Comparison of ENCODE assay signal across 23 cellular contexts in genomic region chr20:32553618-32554017, GRCh38. TPM values are rescaled to one million over a fixed set of nuclear protein-coding genes. Genes with fewer than 3 reads are reported as not detected.
A peak's percentile ranks its signal among the peaks of the same experiment; 100 is the strongest.
DNase-seq lines count a peak whose midpoint lies in the region; ATAC-seq, FAIRE-seq and TF ChIP-seq lines count a peak whose summit lies in the region.
"Had no signal": no experiment of that assay in that cellular context is flagged by ENCODE, and none has a peak within 500 bp of the region (broad histone marks: within the 10 kb centered on the region; RNA-seq: fewer than 3 reads in every experiment).

No MANE protein-coding gene starts in this region.

- TF ChIP-seq POLR2A in HepG2 (IDR thresholded peaks at IDR 0.05; ENCODE audit: insufficient read depth in 1 of 2, low read depth in 2 of 2, low read length in 2 of 2) (no peak), right lobe of liver (IDR thresholded peaks at IDR 0.05) (no peak)

- H3K4me3 ChIP-seq in HepG2 (replicated peaks in 1 of 3; ENCODE audit: insufficient read depth in 1 of 3, low read depth in 2 of 3, low read length in 3 of 3): no peak overlapping the region
- no peak overlapping the region for H3K4me3 ChIP-seq in right lobe of liver
- H3K4me3 ChIP-seq in naive thymus-derived CD4-positive, alpha-beta T cell (ENCODE audit: low read length): no peak overlapping the region
- no peak overlapping the region for H3K4me3 ChIP-seq in mucosa of descending colon
- H3K4me3 ChIP-seq: ovary, SK-N-MC, upper lobe of left lung had no signal

- no peak for DNase-seq in HepG2 (ENCODE audit: low spot score)
- no peak for DNase-seq in right lobe of liver
- no peak for DNase-seq in naive thymus-derived CD4-positive, alpha-beta T cell
- DNase-seq in superior temporal gyrus (ENCODE audit: extremely low spot score): no peak
- DNase-seq in mucosa of descending colon: no peak
- DNase-seq in NCI-H2196 treated with DMSO at 0.1 percent for 48 hours (lab: John Stamatoyannopoulos, UW; ENCODE audit: unreplicated experiment): no peak
- DNase-seq: amniotic stem cell, DMS 273 treated with DMSO at 0.1 percent for 48 hours, GOT3, HFFc6, left ventricle myocardium superior, NCI-H1436 treated with DMSO at 0.1 percent for 48 hours, NCI-H446 treated with DMSO at 0.1 percent for 48 hours, nephron progenitor cell, ovary, small intestine, upper lobe of left lung had no signal

- peaks cover 79% of the 10 kb centered on the region for H3K4me1 ChIP-seq in HepG2 (ENCODE audit: insufficient read depth, low read length)
- no peaks in the 10 kb centered on the region for H3K4me1 ChIP-seq in right lobe of liver
- H3K4me1 ChIP-seq in naive thymus-derived CD4-positive, alpha-beta T cell (ENCODE audit: control insufficient read depth in 2 of 2, insufficient read depth in 2 of 2, low read length in 2 of 2): peaks cover 0 to 21% of the 10 kb centered on the region in 2 donors
- H3K4me1 ChIP-seq in mucosa of descending colon (ENCODE audit: low read depth): no peaks in the 10 kb centered on the region
- H3K4me1 ChIP-seq: upper lobe of left lung had no signal

- H3K9me3 ChIP-seq in HepG2 (ENCODE audit: low read length) (no peaks in the 10 kb centered on the region), right lobe of liver (no peaks in the 10 kb centered on the region), mucosa of descending colon (no peaks in the 10 kb centered on the region)
- H3K9me3 ChIP-seq in naive thymus-derived CD4-positive, alpha-beta T cell (ENCODE audit: control insufficient read depth in 2 of 3, low read length in 3 of 3): no peaks in the 10 kb centered on the region
- H3K9me3 ChIP-seq: ovary, upper lobe of left lung had no signal

- H3K36me3 Mint-ChIP-seq in activated T-helper 17 cell treated with anti-CD3 and anti-CD28 coated beads, Interleukin-2, amount 50 U/mL, for 72 hours (ENCODE audit: low read depth): no peaks in the 10 kb centered on the region
- peaks cover 4 to 31% (median 14%) of the 10 kb centered on the region in 5 donors for H3K36me3 Mint-ChIP-seq in naive thymus-derived CD4-positive, alpha-beta T cell

- H3K4me3 Mint-ChIP-seq in activated T-helper 17 cell treated with anti-CD3 and anti-CD28 coated beads, Interleukin-2, amount 50 U/mL, for 72 hours: peak overlapping the region; percentile 68
- H3K4me3 Mint-ChIP-seq in naive thymus-derived CD4-positive, alpha-beta T cell: peak overlapping the region in 4 of 10 donors; percentile 34 to 75 (median 40)
- H3K4me3 Mint-ChIP-seq: HFFc6, mesothelial cell of epicardium, nephron progenitor cell had no signal

- H3K27me3 Mint-ChIP-seq in activated T-helper 17 cell treated with anti-CD3 and anti-CD28 coated beads, Interleukin-2, amount 50 U/mL, for 72 hours: no peaks in the 10 kb centered on the region
- H3K27me3 Mint-ChIP-seq in naive thymus-derived CD4-positive, alpha-beta T cell: no peaks in the 10 kb centered on the region

- no peak for FAIRE-seq in HepG2 (lab: Jason Lieb, UNC)
- FAIRE-seq: islet of Langerhans, small intestine had no signal

- intact Hi-C loops in HepG2 (cut with micrococcal nuclease; ENCODE audit: unreplicated experiment) (no loop called here), right lobe of liver (cut with DNase I) (no loop called here), mucosa of descending colon (cut with DNase I, micrococcal nuclease) (no loop called here)
- intact Hi-C loops in naive thymus-derived CD4-positive, alpha-beta T cell (cut with micrococcal nuclease): no loop called here

- TF ChIP-seq RAD21 in HepG2 (CRISPR knock-in tag; IDR thresholded peaks at IDR 0.05): no peak

- H3K4me2 ChIP-seq in HepG2 (ENCODE audit: low read depth, low read length): no peak overlapping the region

- H3K27me3 ChIP-seq in HepG2 (ENCODE audit: control insufficient read depth in 1 of 2, insufficient read depth in 2 of 2, low read length in 2 of 2) (no peaks in the 10 kb centered on the region), right lobe of liver (no peaks in the 10 kb centered on the region)
- no peaks in the 10 kb centered on the region for H3K27me3 ChIP-seq in naive thymus-derived CD4-positive, alpha-beta T cell (ENCODE audit: control insufficient read depth in 2 of 2, insufficient read depth in 2 of 2, low read length in 2 of 2)
- H3K27me3 ChIP-seq: ovary, upper lobe of left lung had no signal

- H3K9me3 Mint-ChIP-seq in activated T-helper 17 cell treated with anti-CD3 and anti-CD28 coated beads, Interleukin-2, amount 50 U/mL, for 72 hours: no peaks in the 10 kb centered on the region
- H3K9me3 Mint-ChIP-seq in naive thymus-derived CD4-positive, alpha-beta T cell: no peaks in the 10 kb centered on the region
- H3K9me3 Mint-ChIP-seq: HFFc6 had no signal

- no peaks in the 10 kb centered on the region for H4K20me1 ChIP-seq in HepG2 (ENCODE audit: insufficient read depth, low read length)

- WGBS in HepG2 (ENCODE audit: low lambda C conversion rate): 89% methylated on average over 4 of the region's 4 CpGs
- 80% methylated on average over 4 of the region's 4 CpGs for WGBS in right lobe of liver (ENCODE audit: insufficient coverage, low coverage, low lambda C conversion rate, missing lambda C conversion rate)

- TF ChIP-seq EP300 in HepG2 (IDR thresholded peaks at IDR 0.05; ENCODE audit: low read depth in 2 of 2, low read length in 2 of 2) (no peak), HepG2 (CRISPR knock-in tag; IDR thresholded peaks at IDR 0.05; ENCODE audit: borderline replicate concordance) (no peak)

- no TSS peak for BruUV-seq in HepG2 (replicated peaks; lab: Mats Ljungman, UMichigan)

- TF ChIP-seq CTCF in HepG2 (CRISPR knock-in tag; IDR thresholded peaks at IDR 0.05) (no peak), right lobe of liver (IDR thresholded peaks at IDR 0.05) (no peak), mucosa of descending colon (IDR thresholded peaks at IDR 0.05) (no peak)

- peak overlapping the region; percentile 4 for H3K27ac ChIP-seq in HepG2 (ENCODE audit: extremely low read length, insufficient read depth, low read length)
- H3K27ac ChIP-seq in right lobe of liver: no peak overlapping the region
- peak overlapping the region; percentile 46 for H3K27ac ChIP-seq in naive thymus-derived CD4-positive, alpha-beta T cell (ENCODE audit: low read depth, low read length)
- H3K27ac ChIP-seq: epithelial cell of prostate, ovary, RWPE1, SK-N-MC, upper lobe of left lung had no signal

- CTCF ChIA-PET in HepG2 (lab: Yijun Ruan, JAX; ENCODE audit: low intra/inter-chr PET ratio, low total read pairs): no interaction called here
- CTCF ChIA-PET in naive thymus-derived CD4-positive, alpha-beta T cell (lab: Charles Lee): interaction anchor here (0.6 kb wide), 2 partner anchors 12 to 44 kb away, joined by 3 to 4 read pairs; no protein-coding TSS in a partner anchor

- peaks cover 3% of the 10 kb centered on the region for H3K79me2 ChIP-seq in HepG2 (ENCODE audit: insufficient read depth, low read length)

- in situ Hi-C loops in HepG2 (cut with HindIII; ENCODE audit: extremely low pct_ligation_motif_present, low pct_unique_long_range_greater_than_20kb): no loop called here

- H3K36me3 ChIP-seq in HepG2 (replicated peaks in 1 of 2; ENCODE audit: control insufficient read depth in 1 of 2, insufficient read depth in 2 of 2, low read length in 2 of 2) (no peaks in the 10 kb centered on the region; a peak in 2 of 5 replicates), right lobe of liver (no peaks in the 10 kb centered on the region), mucosa of descending colon (ENCODE audit: low read depth) (no peaks in the 10 kb centered on the region)
- peaks cover 0 to 16% (median 0%) of the 10 kb centered on the region in 3 experiments for H3K36me3 ChIP-seq in naive thymus-derived CD4-positive, alpha-beta T cell (ENCODE audit: control insufficient read depth in 2 of 3, insufficient read depth in 3 of 3, low read length in 3 of 3)
- H3K36me3 ChIP-seq: ovary, upper lobe of left lung had no signal

- ATAC-seq in HepG2 (no peak), right lobe of liver (no peak), mucosa of descending colon (no peak)
- peak; percentile 71 for ATAC-seq in activated T-helper 17 cell treated with anti-CD3 and anti-CD28 coated beads, Interleukin-2, amount 50 U/mL, for 72 hours (replicated peaks)
- no peak for ATAC-seq in naive thymus-derived CD4-positive, alpha-beta T cell
- ATAC-seq: left ventricle myocardium superior had no signal

- no peak overlapping the region for H3K9ac ChIP-seq in HepG2 (ENCODE audit: insufficient read depth, low read depth, low read length)

- H2AFZ ChIP-seq in HepG2 (ENCODE audit: low read length): no peak overlapping the region

- POLR2A ChIA-PET in HepG2 (lab: Yijun Ruan, JAX): interaction anchor here (6.7 kb wide), 1 partner anchor 10 kb away, joined by 124 read pairs; no protein-coding TSS in a partner anchor
- POLR2A ChIA-PET in naive thymus-derived CD4-positive, alpha-beta T cell (lab: Charles Lee): interaction anchor here (1.3 kb wide), 1 partner anchor 21 kb away, joined by 3 read pairs; no protein-coding TSS in a partner anchor

- peaks cover 25% of the 10 kb centered on the region for H3K4me1 Mint-ChIP-seq in activated T-helper 17 cell treated with anti-CD3 and anti-CD28 coated beads, Interleukin-2, amount 50 U/mL, for 72 hours
- H3K4me1 Mint-ChIP-seq in naive thymus-derived CD4-positive, alpha-beta T cell: peaks cover 27 to 82% (median 71%) of the 10 kb centered on the region in 7 donors

- H3K27ac Mint-ChIP-seq in activated T-helper 17 cell treated with anti-CD3 and anti-CD28 coated beads, Interleukin-2, amount 50 U/mL, for 72 hours: peak overlapping the region; percentile 92
- peak overlapping the region in 8 of 9 donors; percentile 76 to 89 (median 84) for H3K27ac Mint-ChIP-seq in naive thymus-derived CD4-positive, alpha-beta T cell
- H3K27ac Mint-ChIP-seq: HFFc6, mesothelial cell of epicardium, nephron progenitor cell had no signal

RNA-seq across cellular contexts. Expression of gene NOL4L, which starts 31.5 kb away (rescaled TPM):
- total RNA-seq in HepG2 (2016; rRNA removed; fragmentation: Illumina TruSeq; extraction: Trizol) (16.6 and 16.9 TPM in 2 replicates), right lobe of liver (1 to 10 TPM; 4.3 to 6.5 (median 5.7) TPM), mucosa of descending colon (10 to 100 TPM; 46.1 to 75.3 (median 55.1) TPM)
- 19.2 and 19.4 TPM in 2 replicates for total RNA-seq in HepG2 (2016; cell fraction: cytosol; rRNA removed; fragmentation: Illumina TruSeq; extraction: Trizol; ENCODE audit: low read depth)
- total RNA-seq in HepG2 (2016; cell fraction: insoluble cytoplasmic fraction; rRNA removed; fragmentation: Illumina TruSeq; extraction: Trizol): 14.6 and 17.1 TPM in 2 replicates
- total RNA-seq in HepG2 (2016; cell fraction: membrane; rRNA removed; fragmentation: Illumina TruSeq; extraction: Trizol): 21.3 and 24.1 TPM in 2 replicates
- 21.2 and 22.3 TPM in 2 replicates for total RNA-seq in HepG2 (2016; cell fraction: nucleus; rRNA removed; fragmentation: Illumina TruSeq; extraction: Trizol)
- polyA plus RNA-seq in HepG2 (2011; rRNA removed): 35.4 and 38.7 TPM in 2 replicates
- 16.5 and 20.9 TPM in 2 replicates for polyA plus RNA-seq in HepG2 (2011; cell fraction: cytosol; rRNA removed)
- 91.0 and 107 TPM in 2 replicates for polyA plus RNA-seq in HepG2 (2011; cell fraction: nucleus; rRNA removed)
- polyA plus RNA-seq in HepG2 (2012): 36.0 and 39.2 TPM in 2 replicates
- polyA plus RNA-seq in HepG2 (2016; cell fraction: cytosol; fragmentation: Illumina TruSeq; extraction: Trizol; ENCODE audit: low read depth): 35.0 and 39.6 TPM in 2 replicates
- 21.6 and 26.9 TPM in 2 replicates for polyA plus RNA-seq in HepG2 (2016; cell fraction: insoluble cytoplasmic fraction; fragmentation: Illumina TruSeq; extraction: Trizol; ENCODE audit: low read depth)
- polyA plus RNA-seq in HepG2 (2016; cell fraction: membrane; fragmentation: Illumina TruSeq; extraction: Trizol; ENCODE audit: low read depth): 31.2 and 32.6 TPM in 2 replicates
- 57.5 and 60.6 TPM in 2 replicates for polyA plus RNA-seq in HepG2 (2016; cell fraction: nucleus; fragmentation: Illumina TruSeq; extraction: Trizol; ENCODE audit: insufficient read depth, low read depth)
- 6.7 and 47.8 TPM in 2 replicates for polyA minus RNA-seq in HepG2 (2011; rRNA and poly(A)+ RNA removed; ENCODE audit: low replicate concordance)
- 28.0 and 37.6 TPM in 2 replicates for polyA minus RNA-seq in HepG2 (2011; cell fraction: cytosol; rRNA and poly(A)+ RNA removed)
- 30.5 and 30.6 TPM in 2 replicates for polyA minus RNA-seq in HepG2 (2011; cell fraction: nucleus; rRNA and poly(A)+ RNA removed)
- total RNA-seq in activated T-helper 17 cell treated with anti-CD3 and anti-CD28 coated beads, Interleukin-2, amount 50 U/mL, for 72 hours: 10 to 100 TPM in 1 of 2 donors, 1 to 10 TPM in 1; 9.9 to 28.5 TPM
- 10 to 100 TPM; 29.4 to 81.9 (median 74.6) TPM for total RNA-seq in naive thymus-derived CD4-positive, alpha-beta T cell
- 10 to 100 TPM; 17.3 to 23.5 TPM for polyA plus RNA-seq in naive thymus-derived CD4-positive, alpha-beta T cell

Comparison
In these comparisons a context has a peak if more than half of its experiments do, and no peak if none do; other contexts are left out.
1. H3K27ac ChIP-seq: peak in HepG2 (single experiment) and naive thymus-derived CD4-positive, alpha-beta T cell (single experiment); none in right lobe of liver (0 of 3).